10 cellular contexts compared by ENCODE assay signal in the genomic region with DNA sequence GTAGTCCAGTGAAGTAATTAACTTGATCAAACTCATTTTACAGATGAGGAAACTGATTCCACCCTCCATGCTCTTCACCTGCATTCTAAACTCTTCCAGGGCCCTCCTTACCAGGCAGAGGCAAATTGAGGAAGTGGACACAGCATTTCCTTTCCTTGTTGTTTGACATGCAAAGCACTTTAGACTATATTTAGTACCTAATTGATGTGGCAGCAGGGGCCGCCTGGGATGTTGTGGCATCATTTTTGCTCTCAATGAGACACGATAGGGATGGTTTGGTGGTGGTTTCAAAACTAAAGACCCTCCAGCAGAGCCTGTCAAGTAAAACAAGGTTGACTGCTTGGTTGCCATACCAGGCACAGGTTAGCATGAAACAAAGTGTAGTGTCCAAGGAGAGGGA. TPM values are rescaled to one million over a fixed set of nuclear protein-coding genes. Genes with fewer than 3 reads are reported as not detected.
DNase-seq lines count a peak whose midpoint lies in the region; ATAC-seq, FAIRE-seq and TF ChIP-seq lines count a peak whose summit lies in the region.
"Had no signal": no experiment of that assay in that cellular context is flagged by ENCODE, and none has a peak within 500 bp of the region (broad histone marks: within the 10 kb centered on the region; RNA-seq: fewer than 3 reads in every experiment).

No MANE protein-coding gene starts in this region.

- 2% methylated on average over 2 of the region's 2 CpGs for WGBS in GM12878 (ENCODE audit: insufficient coverage, insufficient replicate concordance, low lambda C conversion rate, missing lambda C conversion rate)

- peaks cover 3% of the 10 kb centered on the region for H3K36me3 Mint-ChIP-seq in osteocyte (ENCODE audit: unreplicated experiment)

- in situ Hi-C loops in GM12878 (cut with MboI) = loop anchor here (5.0 kb wide), 2 partner anchors 62 to 132 kb away; no protein-coding TSS in a partner anchor

- H3K27me3 ChIP-seq in DOHH2 (ENCODE audit: control insufficient read depth, low read length) = no peaks in the 10 kb centered on the region
- H3K27me3 ChIP-seq in GM12878 (replicated peaks in 1 of 2; ENCODE audit: control insufficient read depth in 2 of 2, insufficient read depth in 2 of 2, low read length in 1 of 2) = no peaks in the 10 kb centered on the region

- intact Hi-C loops in GM12878 (cut with micrococcal nuclease; ENCODE audit: unreplicated experiment) = loop anchor here (2.0 kb wide), 1 partner anchor 64 kb away; no protein-coding TSS in a partner anchor

- RAD21 ChIA-PET in GM12878 (lab: Charles Lee; ENCODE audit: unreplicated experiment) = interaction anchor here (0.7 to 2.5 kb wide), 10 partner anchors 8 to 90 kb away, joined by 3 to 14 read pairs (median 5); a partner anchor contains a TSS

- H2AFZ ChIP-seq in GM12878 (ENCODE audit: control insufficient read depth, low read depth, low read length) = no peak overlapping the region

- H3K4me1 ChIP-seq in DOHH2 (ENCODE audit: control insufficient read depth, low read length) (peaks cover 83% of the 10 kb centered on the region), GM12878 (ENCODE audit: control insufficient read depth, insufficient read depth, low read length) (peaks cover 42% of the 10 kb centered on the region)

- H3K4me3 ChIP-seq in DOHH2 (ENCODE audit: low read length) = peak overlapping the region; percentile 53
- H3K4me3 ChIP-seq in GM12878 = peak overlapping the region; percentile 77

- H3K79me2 ChIP-seq in DOHH2 (ENCODE audit: control insufficient read depth, low read length) (peaks cover 95% of the 10 kb centered on the region), GM12878 (ENCODE audit: control insufficient read depth, insufficient read depth, low read length) (peaks cover 90% of the 10 kb centered on the region)

- H3K27me3 Mint-ChIP-seq in osteocyte (ENCODE audit: unreplicated experiment) = no peaks in the 10 kb centered on the region

- SMC1A ChIA-PET in GM12878 (lab: Charles Lee; ENCODE audit: uncharacterized antibody, unreplicated experiment) = interaction anchor here (1.2 to 5.7 kb wide), 3 partner anchors 11 to 94 kb away, joined by 3 to 57 read pairs (median 6); no protein-coding TSS in a partner anchor

- TF ChIP-seq CTCF in DOHH2 (IDR thresholded peaks at IDR 0.05; ENCODE audit: low read depth, low read length, poor library complexity, severe bottlenecking) (no peak), GM12878 (IDR thresholded peaks at IDR 0.05 in 2 of 3, conservative IDR thresholded peaks at IDR 0.05 in 1 of 3; ENCODE audit: control insufficient read depth in 2 of 3, extremely low read depth in 1 of 3, insufficient read depth in 1 of 3, low read depth in 3 of 3, low read length in 3 of 3) (no peak), osteocyte (IDR thresholded peaks at IDR 0.05) (no peak)

- H3K4me2 ChIP-seq in DOHH2 (ENCODE audit: low read length) (peak overlapping the region; percentile 60), GM12878 (ENCODE audit: control insufficient read depth, insufficient read depth) (peak overlapping the region; percentile 89)

- CTCF ChIA-PET in GM12878 (lab: Yijun Ruan, JAX) = interaction anchor here (1.0 to 2.6 kb wide), 6 partner anchors 12 to 132 kb away, joined by 3 to 14 read pairs (median 4); no protein-coding TSS in a partner anchor

- peak; percentile 70 for ATAC-seq in GM12878
- no peak for ATAC-seq in HG03025 (IDR thresholded peaks at IDR 0.05; ENCODE audit: low FRiP score, unreplicated experiment)

- H3K36me3 ChIP-seq in DOHH2 (ENCODE audit: control insufficient read depth, low read length) = peaks cover 10% of the 10 kb centered on the region
- H3K36me3 ChIP-seq in GM12878 (ENCODE audit: control insufficient read depth in 2 of 2, insufficient read depth in 2 of 2, low read length in 1 of 2) = peaks cover 0 to 14% of the 10 kb centered on the region in 2 experiments; a peak in 2 of 4 replicates

- H4K20me1 ChIP-seq in DOHH2 (ENCODE audit: control insufficient read depth, insufficient read depth, low read depth, low read length) (no peaks in the 10 kb centered on the region), GM12878 (ENCODE audit: control insufficient read depth, insufficient read depth) (no peaks in the 10 kb centered on the region)

- H3K9me3 ChIP-seq in DOHH2 (ENCODE audit: control insufficient read depth, insufficient read depth, low read length) (no peaks in the 10 kb centered on the region), GM12878 (replicated peaks; ENCODE audit: control insufficient read depth, insufficient read depth, low read length) (no peaks in the 10 kb centered on the region; the same call in 2 of the 3 replicates)

- no peak for DNase-seq in GM19239 (ENCODE audit: insufficient read length, low spot score)
- peak; percentile 25 for DNase-seq in NCI-H2081 treated with DMSO at 0.1 percent for 48 hours (lab: John Stamatoyannopoulos, UW)
- peak; percentile 77 for DNase-seq in GM12878 (ENCODE audit: low read depth, low spot score)
- no peak for DNase-seq in osteocyte (ENCODE audit: extremely low spot score, unreplicated experiment)
- no peak for DNase-seq in NCI-H1105 treated with DMSO at 0.1 percent for 48 hours (lab: John Stamatoyannopoulos, UW)
- DNase-seq in inferior parietal cortex (ENCODE audit: extremely low spot score) = no peak
- DNase-seq: NCI-H1694 had no signal

- peaks cover 2% of the 10 kb centered on the region for H3K4me1 Mint-ChIP-seq in osteocyte (ENCODE audit: unreplicated experiment)

- TF ChIP-seq RAD21 in GM12878 (IDR thresholded peaks at IDR 0.05; ENCODE audit: insufficient read depth, low read depth, low read length) = no peak

- H3K9me2 ChIP-seq in DOHH2 (replicated peaks; ENCODE audit: control insufficient read depth, low read length) = no peaks in the 10 kb centered on the region

- peak overlapping the region; percentile 56 for H3K9ac ChIP-seq in GM12878 (ENCODE audit: control insufficient read depth, insufficient read depth, low read length)

- FAIRE-seq in GM19239 (lab: Jason Lieb, UNC) = peak; percentile 96
- FAIRE-seq in GM12878 (lab: Jason Lieb, UNC) = peak; percentile 73

- H3K27ac ChIP-seq in DOHH2 (ENCODE audit: low read depth, low read length) = peak overlapping the region; percentile 60
- peak overlapping the region; percentile 87 for H3K27ac ChIP-seq in GM12878 (ENCODE audit: control insufficient read depth, insufficient read depth)

- H3K9me3 Mint-ChIP-seq in osteocyte (ENCODE audit: unreplicated experiment) = no peaks in the 10 kb centered on the region

- TSS peak; percentile 16 for BruUV-seq in GM12878 (replicated peaks; lab: Mats Ljungman, UMichigan)

- peak in 1 of 2 experiments; percentile 67; a peak in 2 of 4 replicates for TF ChIP-seq EP300 in GM12878 (IDR thresholded peaks at IDR 0.05; ENCODE audit: borderline replicate concordance in 1 of 2, control insufficient read depth in 1 of 2, low read depth in 2 of 2, low read length in 2 of 2)

- no peak overlapping the region for H3K4me3 Mint-ChIP-seq in osteocyte (ENCODE audit: unreplicated experiment)

- peaks cover 18% of the 10 kb centered on the region for H3F3A ChIP-seq in DOHH2 (ENCODE audit: control insufficient read depth, insufficient read depth)

- POLR2A ChIA-PET in GM12878 (lab: Charles Lee) = interaction anchor here (0.6 to 5.2 kb wide), 7 partner anchors 8 to 93 kb away, joined by 5 to 46 read pairs (median 6); a partner anchor contains a TSS

- peak; percentile 44; the same call in 1 of the 2 replicates for TF ChIP-seq POLR2A in GM12878 (IDR thresholded peaks at IDR 0.05; ENCODE audit: low read depth, low read length)

- H3K27ac Mint-ChIP-seq in osteocyte (ENCODE audit: unreplicated experiment) = no peak overlapping the region

TF ChIP-seq in GM12878, 131 proteins besides CTCF, POLR2A, EP300 and RAD21 (continues in another document):
- peak; percentile 56; the same call in 1 of the 2 replicates for TF ChIP-seq NFIC (IDR thresholded peaks at IDR 0.05; ENCODE audit: low read depth, low read length)
- TF ChIP-seq FOXM1 (IDR thresholded peaks at IDR 0.05; ENCODE audit: low read depth, low read length) = peak; percentile 63; the same call in 1 of the 2 replicates
- TF ChIP-seq ZNF24 (IDR thresholded peaks at IDR 0.05) = peak; percentile 93
- TF ChIP-seq TCF7 (IDR thresholded peaks at IDR 0.05; ENCODE audit: borderline replicate concordance) = peak; percentile 88

RNA-seq across cellular contexts. Expression of a gene that starts 7.9 kb away (rescaled TPM):
- total RNA-seq in GM12878 (2013; cell fraction: nucleolus; rRNA removed) = 281 and 318 TPM in 2 replicates
- total RNA-seq in GM12878 (2014; rRNA removed) (21.8 and 23.7 TPM in 2 replicates), GM12878 (2014; rRNA removed; fragmentation: Illumina TruSeq; extraction: Trizol) (25.1 and 25.2 TPM in 2 replicates), GM12878 (2021) (66.2 and 71.1 TPM in 2 replicates), osteocyte (27.1 and 33.8 TPM in 2 replicates)
- 10.4 TPM for polyA plus RNA-seq in GM12878 (2011; ENCODE audit: low read depth)
- polyA plus RNA-seq in GM12878 (2011; rRNA removed) (8.5 and 14.3 TPM in 2 replicates), GM12878 (2014; fragmentation: Illumina TruSeq; extraction: Trizol) (14.5 and 19.1 TPM in 2 replicates), GM12878 (2014; fragmentation: Nextera tagmentation; extraction: Ambion mirVana) (under 1 TPM; 0.24 to 0.63 TPM), GM12878 (2014; rRNA removed) (19.2 and 24.2 TPM in 2 replicates), GM12878 (2016; fragmentation: Nextera tagmentation; extraction: Ambion mirVana) (10 to 100 TPM; 17.7 to 23.3 TPM)
- polyA plus RNA-seq in GM12878 (2011; cell fraction: cytosol; rRNA removed) = 10.2 and 16.8 TPM in 2 replicates
- polyA plus RNA-seq in GM12878 (2011; cell fraction: nucleus; rRNA removed) = 17.8 and 28.7 TPM in 2 replicates
- 19.0 and 28.9 TPM in 2 replicates for polyA plus RNA-seq in GM12878 (2012)
- polyA minus RNA-seq in GM12878 (2011; rRNA and poly(A)+ RNA removed) = 33.6 and 41.5 TPM in 2 replicates
- 32.3 and 34.3 TPM in 2 replicates for polyA minus RNA-seq in GM12878 (2011; cell fraction: cytosol; rRNA and poly(A)+ RNA removed)
- 23.3 and 46.3 TPM in 2 replicates for polyA minus RNA-seq in GM12878 (2011; cell fraction: nucleus; rRNA and poly(A)+ RNA removed)

RNA-seq across cellular contexts. Expression of a gene that starts 8.5 kb away (rescaled TPM):
- not detected in 2 replicates for total RNA-seq in GM12878 (2013; cell fraction: nucleolus; rRNA removed)
- total RNA-seq in GM12878 (2014; rRNA removed) (under 0.01 TPM in 1 of 2 replicates, not detected in the other), GM12878 (2014; rRNA removed; fragmentation: Illumina TruSeq; extraction: Trizol) (not detected in 2 replicates), GM12878 (2021) (not detected in 2 replicates), osteocyte (not detected in 2 replicates)
- not detected for polyA plus RNA-seq in GM12878 (2011; ENCODE audit: low read depth)
- polyA plus RNA-seq in GM12878 (2011; rRNA removed) (not detected in 2 replicates), GM12878 (2014; fragmentation: Illumina TruSeq; extraction: Trizol) (0.03 TPM in 1 of 2 replicates, not detected in the other), GM12878 (2014; fragmentation: Nextera tagmentation; extraction: Ambion mirVana) (not detected), GM12878 (2014; rRNA removed) (not detected in 2 replicates), GM12878 (2016; fragmentation: Nextera tagmentation; extraction: Ambion mirVana) (not detected)
- polyA plus RNA-seq in GM12878 (2011; cell fraction: cytosol; rRNA removed) = not detected in 2 replicates
- polyA plus RNA-seq in GM12878 (2011; cell fraction: nucleus; rRNA removed) = not detected in 2 replicates
- polyA plus RNA-seq in GM12878 (2012) = not detected in 2 replicates
- polyA minus RNA-seq in GM12878 (2011; rRNA and poly(A)+ RNA removed) = not detected in 2 replicates
- not detected in 2 replicates for polyA minus RNA-seq in GM12878 (2011; cell fraction: cytosol; rRNA and poly(A)+ RNA removed)
- not detected in 2 replicates for polyA minus RNA-seq in GM12878 (2011; cell fraction: nucleus; rRNA and poly(A)+ RNA removed)
- total RNA-seq: mucosa of gallbladder had no signal

Comparison
In these comparisons a context has a peak if more than half of its experiments do, and no peak if none do; other contexts are left out.
1. DNase-seq: peak in NCI-H2081 treated with DMSO at 0.1 percent for 48 hours (single experiment) and GM12878 (single experiment); none in GM19239 (single experiment), osteocyte (single experiment), NCI-H1105 treated with DMSO at 0.1 percent for 48 hours (single experiment) and inferior parietal cortex (single experiment).